In genomic region chr5:154189256-154189818, GRCh38 we compare ENCODE assay signal across 8 cellular contexts. TPM values are rescaled to one million over a fixed set of nuclear protein-coding genes. Genes with fewer than 3 reads are reported as not detected.
DNase-seq lines count a peak whose midpoint lies in the region; ATAC-seq lines count a peak whose summit lies in the region.

No MANE protein-coding gene starts in this region.

- peak; percentile 2 for ATAC-seq in HG02981 (IDR thresholded peaks at IDR 0.05; ENCODE audit: unreplicated experiment)
- peak; percentile 37 for ATAC-seq in stimulated activated effector memory CD8-positive, alpha-beta T cell treated with anti-CD3 and anti-CD28 coated beads, Interleukin-12 subunit alpha, Interleukin-12 subunit beta, amount 100 ng/mL, for 72 hours

- intact Hi-C loops in activated T-helper 2 cell treated with anti-CD3 and anti-CD28 coated beads, Interferon-gamma antibody, Interleukin-2, Interleukin-4, amounts not matched to agents 10 μg/mL and 5 μg/mL and 100 μg/mL, durations not matched to agents 14 hours and 24 hours and 36 hours (cut with micrococcal nuclease): no loop called here

- peak overlapping the region; percentile 65 for H3K4me3 ChIP-seq in iPS-18a (ENCODE audit: low read length)

- H3K27ac ChIP-seq in iPS-18a (ENCODE audit: low read length): no peak overlapping the region

- H3K9ac ChIP-seq in iPS-18a (ENCODE audit: low read length): peak overlapping the region; percentile 4

- peaks cover 34% of the 10 kb centered on the region for H3K4me1 Mint-ChIP-seq in activated T-helper 2 cell treated with anti-CD3 and anti-CD28 coated beads, Interferon-gamma antibody, Interleukin-2, Interleukin-4, amounts not matched to agents 10 μg/mL and 5 μg/mL and 100 μg/mL, durations not matched to agents 14 hours and 24 hours and 36 hours (ENCODE audit: low read depth)
- H3K4me1 Mint-ChIP-seq in stimulated activated effector memory CD8-positive, alpha-beta T cell treated with anti-CD3 and anti-CD28 coated beads, Interleukin-12 subunit alpha, Interleukin-12 subunit beta, amount 100 ng/mL, for 72 hours: peaks cover 37% of the 10 kb centered on the region

- H3K4me1 ChIP-seq in iPS-18a (ENCODE audit: control insufficient read depth, low read depth, low read length): peaks cover 13% of the 10 kb centered on the region

- DNase-seq in NCI-H146 (lab: John Stamatoyannopoulos, UW) (peak; percentile 22), NCI-H146 treated with DMSO at 0.1 percent for 48 hours (lab: John Stamatoyannopoulos, UW; ENCODE audit: unreplicated experiment) (no peak), cerebellar cortex (ENCODE audit: low spot score) (no peak), GM19238 (ENCODE audit: insufficient read length, low spot score) (no peak)
- no peak for DNase-seq in activated T-helper 2 cell treated with anti-CD3 and anti-CD28 coated beads, Interferon-gamma antibody, Interleukin-2, Interleukin-4, amounts not matched to agents 10 μg/mL and 5 μg/mL and 100 μg/mL, durations not matched to agents 14 hours and 24 hours and 36 hours (ENCODE audit: low spot score)
- DNase-seq in stimulated activated effector memory CD8-positive, alpha-beta T cell treated with anti-CD3 and anti-CD28 coated beads, Interleukin-12 subunit alpha, Interleukin-12 subunit beta, amount 100 ng/mL, for 72 hours (ENCODE audit: low spot score in 2 of 2): no peak

- no peaks in the 10 kb centered on the region for H3K36me3 ChIP-seq in iPS-18a (ENCODE audit: control insufficient read depth, low read depth, low read length)

- peaks cover 21% of the 10 kb centered on the region for H3K36me3 Mint-ChIP-seq in activated T-helper 2 cell treated with anti-CD3 and anti-CD28 coated beads, Interferon-gamma antibody, Interleukin-2, Interleukin-4, amounts not matched to agents 10 μg/mL and 5 μg/mL and 100 μg/mL, durations not matched to agents 14 hours and 24 hours and 36 hours (ENCODE audit: low read depth)
- H3K36me3 Mint-ChIP-seq in stimulated activated effector memory CD8-positive, alpha-beta T cell treated with anti-CD3 and anti-CD28 coated beads, Interleukin-12 subunit alpha, Interleukin-12 subunit beta, amount 100 ng/mL, for 72 hours: peaks cover 13% of the 10 kb centered on the region

- no peaks in the 10 kb centered on the region for H3K9me3 Mint-ChIP-seq in activated T-helper 2 cell treated with anti-CD3 and anti-CD28 coated beads, Interferon-gamma antibody, Interleukin-2, Interleukin-4, amounts not matched to agents 10 μg/mL and 5 μg/mL and 100 μg/mL, durations not matched to agents 14 hours and 24 hours and 36 hours
- H3K9me3 Mint-ChIP-seq in stimulated activated effector memory CD8-positive, alpha-beta T cell treated with anti-CD3 and anti-CD28 coated beads, Interleukin-12 subunit alpha, Interleukin-12 subunit beta, amount 100 ng/mL, for 72 hours: no peaks in the 10 kb centered on the region

- peaks cover 60% of the 10 kb centered on the region for H3K27me3 ChIP-seq in iPS-18a (ENCODE audit: control insufficient read depth, insufficient read depth, low read length)

- H3K27me3 Mint-ChIP-seq in activated T-helper 2 cell treated with anti-CD3 and anti-CD28 coated beads, Interferon-gamma antibody, Interleukin-2, Interleukin-4, amounts not matched to agents 10 μg/mL and 5 μg/mL and 100 μg/mL, durations not matched to agents 14 hours and 24 hours and 36 hours (ENCODE audit: low read depth): peaks cover 17% of the 10 kb centered on the region

- no peaks in the 10 kb centered on the region for H3K9me3 ChIP-seq in iPS-18a (ENCODE audit: control insufficient read depth, low read depth, low read length)

- peak overlapping the region; percentile 83 for H3K4me3 Mint-ChIP-seq in activated T-helper 2 cell treated with anti-CD3 and anti-CD28 coated beads, Interferon-gamma antibody, Interleukin-2, Interleukin-4, amounts not matched to agents 10 μg/mL and 5 μg/mL and 100 μg/mL, durations not matched to agents 14 hours and 24 hours and 36 hours (ENCODE audit: low read depth)
- H3K4me3 Mint-ChIP-seq in stimulated activated effector memory CD8-positive, alpha-beta T cell treated with anti-CD3 and anti-CD28 coated beads, Interleukin-12 subunit alpha, Interleukin-12 subunit beta, amount 100 ng/mL, for 72 hours: peak overlapping the region; percentile 80

- peak overlapping the region; percentile 60 for H3K27ac Mint-ChIP-seq in activated T-helper 2 cell treated with anti-CD3 and anti-CD28 coated beads, Interferon-gamma antibody, Interleukin-2, Interleukin-4, amounts not matched to agents 10 μg/mL and 5 μg/mL and 100 μg/mL, durations not matched to agents 14 hours and 24 hours and 36 hours
- H3K27ac Mint-ChIP-seq in stimulated activated effector memory CD8-positive, alpha-beta T cell treated with anti-CD3 and anti-CD28 coated beads, Interleukin-12 subunit alpha, Interleukin-12 subunit beta, amount 100 ng/mL, for 72 hours: peak overlapping the region; percentile 96

RNA-seq across cellular contexts. Expression of gene GALNT10, which starts 1.2 kb away (rescaled TPM):
- 31.7 and 35.5 TPM in 2 replicates for total RNA-seq in activated T-helper 2 cell treated with anti-CD3 and anti-CD28 coated beads, Interferon-gamma antibody, Interleukin-2, Interleukin-4, amounts not matched to agents 10 μg/mL and 5 μg/mL and 100 μg/mL, durations not matched to agents 14 hours and 24 hours and 36 hours
